ENCODE assay signal across 8 cellular contexts in genomic region chr19:940591-941291, GRCh38. TPM values are rescaled to one million over a fixed set of nuclear protein-coding genes. Genes with fewer than 3 reads are reported as not detected.
DNase-seq lines count a peak whose midpoint lies in the region; ATAC-seq, FAIRE-seq and TF ChIP-seq lines count a peak whose summit lies in the region.

No MANE protein-coding gene starts in this region.

- intact Hi-C loops in kidney (cut with DNase I) = no loop called here

- H3K27me3 Mint-ChIP-seq in T-helper 17 cell (no peaks in the 10 kb centered on the region), astrocyte (ENCODE audit: low read depth, unreplicated experiment) (no peaks in the 10 kb centered on the region)

- DNase-seq in D341Med (ENCODE audit: low spot score) (peak; percentile 75), T-helper 17 cell (peak; percentile 64 to 78 (median 73)), astrocyte (ENCODE audit: low read depth) (peak; percentile 47), kidney (peak; percentile 95)
- peak; percentile 65 for DNase-seq in stimulated activated CD4-positive, alpha-beta T cell treated with anti-CD3 and anti-CD28 coated beads, Interleukin-4, amount 100 ng/mL, for 24 hours

- ATAC-seq in HG03175 (IDR thresholded peaks at IDR 0.05; ENCODE audit: unreplicated experiment) (peak; percentile 64), T-helper 17 cell (peak; percentile 80), HG02870 (IDR thresholded peaks at IDR 0.05; ENCODE audit: unreplicated experiment) (no peak), GM18519 (IDR thresholded peaks at IDR 0.05; ENCODE audit: low FRiP score, unreplicated experiment) (no peak)

- H3K4me3 Mint-ChIP-seq in T-helper 17 cell = peak overlapping the region; percentile 88
- H3K4me3 Mint-ChIP-seq in astrocyte (ENCODE audit: unreplicated experiment) = no peak overlapping the region

- H3K36me3 Mint-ChIP-seq in T-helper 17 cell (ENCODE audit: low read depth) (peaks cover 2% of the 10 kb centered on the region), astrocyte (ENCODE audit: low read depth, unreplicated experiment) (peaks cover 26% of the 10 kb centered on the region)

- H3K27ac ChIP-seq in astrocyte (ENCODE audit: low read depth, low read length) (no peak overlapping the region), kidney (ENCODE audit: low read depth in 2 of 2, low read length in 2 of 2) (peak overlapping the region; percentile 72 to 78)

- H3K4me3 ChIP-seq in astrocyte (ENCODE audit: insufficient read depth, low read depth, low read length) = no peak overlapping the region
- H3K4me3 ChIP-seq in kidney (ENCODE audit: low read length in 2 of 2) = peak overlapping the region in 1 of 2 donors; percentile 43

- H3K27me3 ChIP-seq in astrocyte (ENCODE audit: insufficient read depth, low read length) = no peaks in the 10 kb centered on the region

- no peak overlapping the region for H2AFZ ChIP-seq in astrocyte (ENCODE audit: low read depth, low read length)

- H4K20me1 ChIP-seq in astrocyte (ENCODE audit: insufficient read depth, low read length) = peaks cover 78% of the 10 kb centered on the region

- H3K4me1 ChIP-seq in astrocyte (ENCODE audit: insufficient read depth, low read length) = peaks cover 17% of the 10 kb centered on the region
- H3K4me1 ChIP-seq in kidney (ENCODE audit: control insufficient read depth in 1 of 2, insufficient read depth in 1 of 2, low read depth in 1 of 2, low read length in 2 of 2) = peaks cover 9 to 47% of the 10 kb centered on the region in 2 donors

- no peaks in the 10 kb centered on the region for H3K9me3 Mint-ChIP-seq in astrocyte (ENCODE audit: unreplicated experiment)

- TF ChIP-seq CTCF in astrocyte (IDR thresholded peaks at IDR 0.05; ENCODE audit: insufficient read depth, low read depth, low read length) (no peak), kidney (IDR thresholded peaks at IDR 0.05; ENCODE audit: borderline replicate concordance, extremely low read depth, insufficient read depth) (no peak)

- H3K79me2 ChIP-seq in astrocyte (ENCODE audit: insufficient read depth, low read length) = peaks cover 84% of the 10 kb centered on the region

- no peak overlapping the region for H3K9ac ChIP-seq in astrocyte (ENCODE audit: low read length)
- H3K9ac ChIP-seq in kidney (ENCODE audit: low read length in 2 of 2) = peak overlapping the region in 1 of 2 donors; percentile 46

- peaks cover 2% of the 10 kb centered on the region for H3K36me3 ChIP-seq in astrocyte (ENCODE audit: insufficient read depth, low read length)
- no peaks in the 10 kb centered on the region for H3K36me3 ChIP-seq in kidney (ENCODE audit: control insufficient read depth in 1 of 2, insufficient read depth in 2 of 2, low read length in 2 of 2)

- H3K9me3 ChIP-seq in T-helper 17 cell (ENCODE audit: control insufficient read depth, low read length, poor library complexity, severe bottlenecking) (no peaks in the 10 kb centered on the region), astrocyte (ENCODE audit: insufficient read depth, low read depth, low read length) (no peaks in the 10 kb centered on the region), kidney (ENCODE audit: control insufficient read depth in 1 of 2, low read length in 2 of 2) (no peaks in the 10 kb centered on the region)

- peak overlapping the region; percentile 67 for H3K4me2 ChIP-seq in astrocyte (ENCODE audit: low read length)

- H3K4me1 Mint-ChIP-seq in T-helper 17 cell (peaks cover 23% of the 10 kb centered on the region), astrocyte (ENCODE audit: low read depth, unreplicated experiment) (peaks cover 7% of the 10 kb centered on the region)

- H3K27ac Mint-ChIP-seq in T-helper 17 cell (no peak overlapping the region), astrocyte (ENCODE audit: unreplicated experiment) (no peak overlapping the region)

- FAIRE-seq in astrocyte (lab: Jason Lieb, UNC) (no peak), kidney (lab: Jason Lieb, UNC) (no peak)

RNA-seq across cellular contexts. Expression of gene ARID3A, which starts 14.9 kb away (rescaled TPM):
- total RNA-seq in T-helper 17 cell = 10 to 100 TPM in 1 of 2 donors, 1 to 10 TPM in 1; 8.1 to 11.8 TPM
- 100 and 106 TPM in 2 replicates for total RNA-seq in astrocyte
- total RNA-seq in kidney = 16.9 TPM
- polyA plus RNA-seq in kidney (ENCODE audit: insufficient read depth, low read depth, low replicate concordance) = 5.6 TPM

RNA-seq across cellular contexts. Expression of gene KISS1R, which starts 23.6 kb away (rescaled TPM):
- total RNA-seq in T-helper 17 cell = under 1 TPM; 0.94 to 0.99 TPM
- total RNA-seq in astrocyte = not detected in 2 replicates
- total RNA-seq in kidney = 0.69 TPM
- polyA plus RNA-seq in kidney (ENCODE audit: insufficient read depth, low read depth, low replicate concordance) = not detected

RNA-seq across cellular contexts. Expression of gene R3HDM4, which starts 27.7 kb away (rescaled TPM):
- 100 to 1,000 TPM; 233 to 243 TPM for total RNA-seq in T-helper 17 cell
- 57.9 and 60.0 TPM in 2 replicates for total RNA-seq in astrocyte
- 71.4 TPM for total RNA-seq in kidney
- polyA plus RNA-seq in kidney (ENCODE audit: insufficient read depth, low read depth, low replicate concordance) = 47.4 TPM

RNA-seq across cellular contexts. Expression of gene WDR18, which starts 43.4 kb away (rescaled TPM):
- total RNA-seq in T-helper 17 cell (10 to 100 TPM; 18.2 to 42.8 TPM), astrocyte (60.0 and 68.9 TPM in 2 replicates), kidney (40.3 TPM)
- polyA plus RNA-seq in kidney (ENCODE audit: insufficient read depth, low read depth, low replicate concordance) = 77.2 TPM

RNA-seq across cellular contexts. Expression of gene RNU6-9, which starts 47.5 kb away (rescaled TPM):
- total RNA-seq in T-helper 17 cell = not detected
- total RNA-seq in astrocyte = not detected in 2 replicates
- total RNA-seq in kidney = not detected
- not detected for polyA plus RNA-seq in kidney (ENCODE audit: insufficient read depth, low read depth, low replicate concordance)

Comparison
In these comparisons a context has a peak if more than half of its experiments do, and no peak if none do; other contexts are left out.
1. ATAC-seq: peak in HG03175 (single experiment) and T-helper 17 cell (single experiment); none in HG02870 (single experiment) and GM18519 (single experiment).
2. Peak in every context shown above with its lines, with median percentiles within 50 percentile points of each other: DNase-seq.